ENCODE assay signal across 16 cellular contexts in genomic region chr6:166104107-166104506, GRCh38.
"Had no signal": no experiment of that assay in that cellular context is flagged by ENCODE, and none has a peak within 500 bp of the region (broad histone marks: within the 10 kb centered on the region; RNA-seq: fewer than 3 reads in every experiment).

No MANE protein-coding gene starts in this region.

- H3K27ac Mint-ChIP-seq: activated naive CD8-positive, alpha-beta T cell treated with anti-CD3 and anti-CD28 coated beads, Interleukin-2, amount 50 U/mL, for 24 hours; brain; naive thymus-derived CD4-positive, alpha-beta T cell; stimulated activated naive CD8-positive, alpha-beta T cell treated with anti-CD3 and anti-CD28 coated beads, Interleukin-15, amount 100 ng/mL, for 72 hours; T-helper 17 cell; WTC11 had no signal

- H3K4me1 ChIP-seq: esophagus squamous epithelium, testis had no signal

- DNase-seq: activated CD4-positive, alpha-beta T cell treated with anti-CD3 and anti-CD28 coated beads for 48 hours; activated CD8-positive, alpha-beta memory T cell treated with anti-CD3 and anti-CD28 coated beads for 24 hours; activated naive CD4-positive, alpha-beta T cell treated with Interleukin-2 at 50 U/mL for 16 hours; activated naive CD8-positive, alpha-beta T cell treated with anti-CD3 and anti-CD28 coated beads, Interleukin-2, amount 50 U/mL, for 24 hours; esophagus squamous epithelium; left colon; naive thymus-derived CD4-positive, alpha-beta T cell; retina; stimulated activated CD4-positive, alpha-beta T cell treated with anti-CD3 and anti-CD28 coated beads, Interleukin-15, amount 100 ng/mL, for 24 hours; stimulated activated CD4-positive, alpha-beta T cell treated with anti-CD3 and anti-CD28 coated beads, Interleukin-4, amount 100 ng/mL, for 4 hours; stimulated activated naive CD8-positive, alpha-beta T cell treated with anti-CD3 and anti-CD28 coated beads, Interleukin-15, amount 100 ng/mL, for 72 hours; T-helper 17 cell; testis had no signal

- H3K4me3 Mint-ChIP-seq: activated naive CD8-positive, alpha-beta T cell treated with anti-CD3 and anti-CD28 coated beads, Interleukin-2, amount 50 U/mL, for 24 hours; brain; naive thymus-derived CD4-positive, alpha-beta T cell; stimulated activated naive CD8-positive, alpha-beta T cell treated with anti-CD3 and anti-CD28 coated beads, Interleukin-15, amount 100 ng/mL, for 72 hours; T-helper 17 cell; WTC11 had no signal

- H3K4me1 Mint-ChIP-seq: WTC11 had no signal

- H3K36me3 ChIP-seq: esophagus squamous epithelium had no signal

- H3K27ac ChIP-seq: esophagus squamous epithelium, testis had no signal

- H3K4me3 ChIP-seq: esophagus squamous epithelium, lung, testis had no signal

- H3K9me3 ChIP-seq: testis had no signal
